Comparison of ENCODE assay signal across 1 cellular context in the genomic region with DNA sequence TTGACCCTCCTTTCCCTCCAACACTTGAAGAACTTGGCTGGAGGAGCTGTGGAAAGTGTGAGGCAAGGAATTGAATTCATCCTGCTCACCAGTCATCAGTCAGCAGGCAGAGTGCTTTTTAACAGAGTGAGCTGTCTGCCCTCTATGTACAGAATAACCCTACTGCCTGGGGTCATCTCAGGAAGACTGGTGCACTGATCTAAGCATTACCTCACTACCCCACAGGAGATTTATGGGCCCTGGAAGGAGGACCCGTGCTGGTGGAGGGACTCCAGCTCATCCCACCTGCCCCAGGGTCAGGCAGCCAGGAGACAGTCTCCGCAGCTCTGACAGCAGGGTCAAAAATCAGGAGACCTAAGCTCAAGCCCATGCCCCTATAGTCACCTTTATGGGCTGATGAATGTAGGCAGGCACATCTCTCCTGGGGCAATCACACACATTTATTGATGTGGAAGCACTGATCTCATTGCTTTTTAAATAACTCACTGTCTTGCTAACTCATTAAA.
TF ChIP-seq lines count a peak whose summit lies in the region.

No MANE protein-coding gene starts in this region.

TF ChIP-seq in HEK293, 187 proteins besides CTCF, POLR2A, EP300 and RAD21 (continued from another document):
- TF ChIP-seq PATZ1 (tag by site-specific recombination; IDR thresholded peaks at IDR 0.05) (no peak), ZNF621 (tag by site-specific recombination; IDR thresholded peaks at IDR 0.05) (no peak), KLF1 (tag by site-specific recombination; IDR thresholded peaks at IDR 0.05) (no peak), ZNF629 (tag by site-specific recombination; IDR thresholded peaks at IDR 0.05) (peak; percentile 76), ZNF677 (tag by site-specific recombination; IDR thresholded peaks at IDR 0.05) (no peak), ZNF423 (tag by site-specific recombination; IDR thresholded peaks at IDR 0.05) (no peak), ZXDB (tag by site-specific recombination; IDR thresholded peaks at IDR 0.05) (no peak), ZNF2 (tag by site-specific recombination; IDR thresholded peaks at IDR 0.05) (no peak), ZFP69B (tag by site-specific recombination; IDR thresholded peaks at IDR 0.05) (no peak), ZNF133 (tag by site-specific recombination; IDR thresholded peaks at IDR 0.05) (no peak), GLI2 (tag by site-specific recombination; IDR thresholded peaks at IDR 0.05; ENCODE audit: borderline replicate concordance, low read depth) (no peak), ZNF664 (tag by site-specific recombination; IDR thresholded peaks at IDR 0.05) (no peak), HOXD13 (CRISPR knock-in tag; IDR thresholded peaks at IDR 0.05; ENCODE audit: borderline replicate concordance) (no peak), SP7 (tag by site-specific recombination; IDR thresholded peaks at IDR 0.05) (peak; percentile 53), KLF8 (tag by site-specific recombination; IDR thresholded peaks at IDR 0.05) (no peak), ZNF426 (tag by site-specific recombination; IDR thresholded peaks at IDR 0.05) (no peak), GLIS1 (tag by site-specific recombination; IDR thresholded peaks at IDR 0.05) (peak; percentile 37; the same call in 1 of the 2 replicates), ZNF624 (tag by site-specific recombination; IDR thresholded peaks at IDR 0.05) (no peak), ZSCAN30 (tag by site-specific recombination; IDR thresholded peaks at IDR 0.05) (no peak), ZNF501 (tag by site-specific recombination; IDR thresholded peaks at IDR 0.05) (no peak), TRIM28 (IDR thresholded peaks at IDR 0.05; ENCODE audit: borderline replicate concordance, low read length) (peak; percentile 33; the same call in 1 of the 2 replicates), ZBTB26 (tag by site-specific recombination; optimal IDR thresholded peaks at IDR 0.05) (no peak)
- TF ChIP-seq, protein P1, sequence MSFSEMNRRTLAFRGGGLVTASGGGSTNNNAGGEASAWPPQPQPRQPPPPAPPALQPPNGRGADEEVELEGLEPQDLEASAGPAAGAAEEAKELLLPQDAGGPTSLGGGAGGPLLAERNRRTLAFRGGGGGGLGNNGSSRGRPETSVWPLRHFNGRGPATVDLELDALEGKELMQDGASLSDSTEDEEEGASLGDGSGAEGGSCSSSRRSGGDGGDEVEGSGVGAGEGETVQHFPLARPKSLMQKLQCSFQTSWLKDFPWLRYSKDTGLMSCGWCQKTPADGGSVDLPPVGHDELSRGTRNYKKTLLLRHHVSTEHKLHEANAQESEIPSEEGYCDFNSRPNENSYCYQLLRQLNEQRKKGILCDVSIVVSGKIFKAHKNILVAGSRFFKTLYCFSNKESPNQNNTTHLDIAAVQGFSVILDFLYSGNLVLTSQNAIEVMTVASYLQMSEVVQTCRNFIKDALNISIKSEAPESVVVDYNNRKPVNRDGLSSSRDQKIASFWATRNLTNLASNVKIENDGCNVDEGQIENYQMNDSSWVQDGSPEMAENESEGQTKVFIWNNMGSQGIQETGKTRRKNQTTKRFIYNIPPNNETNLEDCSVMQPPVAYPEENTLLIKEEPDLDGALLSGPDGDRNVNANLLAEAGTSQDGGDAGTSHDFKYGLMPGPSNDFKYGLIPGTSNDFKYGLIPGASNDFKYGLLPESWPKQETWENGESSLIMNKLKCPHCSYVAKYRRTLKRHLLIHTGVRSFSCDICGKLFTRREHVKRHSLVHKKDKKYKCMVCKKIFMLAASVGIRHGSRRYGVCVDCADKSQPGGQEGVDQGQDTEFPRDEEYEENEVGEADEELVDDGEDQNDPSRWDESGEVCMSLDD (tag by site-specific recombination; IDR thresholded peaks at IDR 0.05): no peak
- TF ChIP-seq, protein P2, sequence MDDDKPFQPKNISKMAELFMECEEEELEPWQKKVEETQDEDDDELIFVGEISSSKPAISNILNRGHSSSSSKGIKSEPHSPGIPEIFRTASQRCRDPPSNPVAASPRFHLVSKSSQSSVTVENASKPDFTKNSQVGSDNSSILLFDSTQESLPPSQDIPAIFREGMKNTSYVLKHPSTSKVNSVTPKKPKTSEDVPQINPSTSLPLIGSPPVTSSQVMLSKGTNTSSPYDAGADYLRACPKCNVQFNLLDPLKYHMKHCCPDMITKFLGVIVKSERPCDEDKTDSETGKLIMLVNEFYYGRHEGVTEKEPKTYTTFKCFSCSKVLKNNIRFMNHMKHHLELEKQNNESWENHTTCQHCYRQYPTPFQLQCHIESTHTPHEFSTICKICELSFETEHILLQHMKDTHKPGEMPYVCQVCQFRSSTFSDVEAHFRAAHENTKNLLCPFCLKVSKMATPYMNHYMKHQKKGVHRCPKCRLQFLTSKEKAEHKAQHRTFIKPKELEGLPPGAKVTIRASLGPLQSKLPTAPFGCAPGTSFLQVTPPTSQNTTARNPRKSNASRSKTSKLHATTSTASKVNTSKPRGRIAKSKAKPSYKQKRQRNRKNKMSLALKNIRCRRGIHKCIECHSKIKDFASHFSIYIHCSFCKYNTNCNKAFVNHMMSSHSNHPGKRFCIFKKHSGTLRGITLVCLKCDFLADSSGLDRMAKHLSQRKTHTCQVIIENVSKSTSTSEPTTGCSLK (tag by site-specific recombination; IDR thresholded peaks at IDR 0.05): no peak
- TF ChIP-seq, protein P3, sequence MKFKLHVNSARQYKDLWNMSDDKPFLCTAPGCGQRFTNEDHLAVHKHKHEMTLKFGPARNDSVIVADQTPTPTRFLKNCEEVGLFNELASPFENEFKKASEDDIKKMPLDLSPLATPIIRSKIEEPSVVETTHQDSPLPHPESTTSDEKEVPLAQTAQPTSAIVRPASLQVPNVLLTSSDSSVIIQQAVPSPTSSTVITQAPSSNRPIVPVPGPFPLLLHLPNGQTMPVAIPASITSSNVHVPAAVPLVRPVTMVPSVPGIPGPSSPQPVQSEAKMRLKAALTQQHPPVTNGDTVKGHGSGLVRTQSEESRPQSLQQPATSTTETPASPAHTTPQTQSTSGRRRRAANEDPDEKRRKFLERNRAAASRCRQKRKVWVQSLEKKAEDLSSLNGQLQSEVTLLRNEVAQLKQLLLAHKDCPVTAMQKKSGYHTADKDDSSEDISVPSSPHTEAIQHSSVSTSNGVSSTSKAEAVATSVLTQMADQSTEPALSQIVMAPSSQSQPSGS (tag by site-specific recombination; IDR thresholded peaks at IDR 0.05; ENCODE audit: low read depth): no peak
- TF ChIP-seq, protein P4, sequence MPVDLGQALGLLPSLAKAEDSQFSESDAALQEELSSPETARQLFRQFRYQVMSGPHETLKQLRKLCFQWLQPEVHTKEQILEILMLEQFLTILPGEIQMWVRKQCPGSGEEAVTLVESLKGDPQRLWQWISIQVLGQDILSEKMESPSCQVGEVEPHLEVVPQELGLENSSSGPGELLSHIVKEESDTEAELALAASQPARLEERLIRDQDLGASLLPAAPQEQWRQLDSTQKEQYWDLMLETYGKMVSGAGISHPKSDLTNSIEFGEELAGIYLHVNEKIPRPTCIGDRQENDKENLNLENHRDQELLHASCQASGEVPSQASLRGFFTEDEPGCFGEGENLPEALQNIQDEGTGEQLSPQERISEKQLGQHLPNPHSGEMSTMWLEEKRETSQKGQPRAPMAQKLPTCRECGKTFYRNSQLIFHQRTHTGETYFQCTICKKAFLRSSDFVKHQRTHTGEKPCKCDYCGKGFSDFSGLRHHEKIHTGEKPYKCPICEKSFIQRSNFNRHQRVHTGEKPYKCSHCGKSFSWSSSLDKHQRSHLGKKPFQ (tag by site-specific recombination; IDR thresholded peaks at IDR 0.05): no peak
- TF ChIP-seq, protein P5, sequence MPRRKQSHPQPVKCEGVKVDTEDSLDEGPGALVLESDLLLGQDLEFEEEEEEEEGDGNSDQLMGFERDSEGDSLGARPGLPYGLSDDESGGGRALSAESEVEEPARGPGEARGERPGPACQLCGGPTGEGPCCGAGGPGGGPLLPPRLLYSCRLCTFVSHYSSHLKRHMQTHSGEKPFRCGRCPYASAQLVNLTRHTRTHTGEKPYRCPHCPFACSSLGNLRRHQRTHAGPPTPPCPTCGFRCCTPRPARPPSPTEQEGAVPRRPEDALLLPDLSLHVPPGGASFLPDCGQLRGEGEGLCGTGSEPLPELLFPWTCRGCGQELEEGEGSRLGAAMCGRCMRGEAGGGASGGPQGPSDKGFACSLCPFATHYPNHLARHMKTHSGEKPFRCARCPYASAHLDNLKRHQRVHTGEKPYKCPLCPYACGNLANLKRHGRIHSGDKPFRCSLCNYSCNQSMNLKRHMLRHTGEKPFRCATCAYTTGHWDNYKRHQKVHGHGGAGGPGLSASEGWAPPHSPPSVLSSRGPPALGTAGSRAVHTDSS (tag by site-specific recombination; IDR thresholded peaks at IDR 0.05): no peak
